Comparison of ENCODE assay signal across 12 cellular contexts in genomic region chr19:31678421-31678820, GRCh38.
DNase-seq lines count a peak whose midpoint lies in the region; TF ChIP-seq lines count a peak whose summit lies in the region.
"Had no signal": no experiment of that assay in that cellular context is flagged by ENCODE, and none has a peak within 500 bp of the region (broad histone marks: within the 10 kb centered on the region; RNA-seq: fewer than 3 reads in every experiment).

No MANE protein-coding gene starts in this region.

- H3K4me3 ChIP-seq in fibroblast of lung (replicated peaks in 1 of 4; ENCODE audit: control extremely low read depth in 1 of 4, insufficient read depth in 1 of 4, low read depth in 3 of 4, low read length in 4 of 4), result no peak overlapping the region
- H3K4me3 ChIP-seq: BLaER1 treated with 17β-estradiol and CSF1 and Interleukin-3, amounts not matched to agents 10 nM and 100 nM; GM23338 had no signal

- H3K9ac ChIP-seq in fibroblast of lung (ENCODE audit: insufficient read depth, low read length), result no peak overlapping the region
- H3K9ac ChIP-seq: BLaER1 treated with 17β-estradiol and CSF1 and Interleukin-3, amounts not matched to agents 10 nM and 100 nM had no signal

- no peaks in the 10 kb centered on the region for H3K79me2 ChIP-seq in fibroblast of lung (ENCODE audit: control insufficient read depth, insufficient read depth, low read length)

- no peaks in the 10 kb centered on the region for H3K9me3 ChIP-seq in fibroblast of lung (ENCODE audit: control insufficient read depth, insufficient read depth, low read depth, low read length)
- H3K9me3 ChIP-seq: BLaER1 treated with 17β-estradiol and CSF1 and Interleukin-3, amounts not matched to agents 10 nM and 100 nM had no signal

- no peak for TF ChIP-seq CTCF in fibroblast of lung (conservative IDR thresholded peaks at IDR 0.05 in 1 of 2, IDR thresholded peaks at IDR 0.05 in 1 of 2; ENCODE audit: low read depth in 1 of 2, low read length in 2 of 2)

- DNase-seq in LHCN-M2 (ENCODE audit: low read depth) (peak; percentile 76), fibroblast of lung (ENCODE audit: low read depth in 2 of 2) (peak; percentile 20 to 54), pons (ENCODE audit: low spot score) (peak; percentile 1), DMS53 treated with DMSO at 0.1 percent for 48 hours (lab: John Stamatoyannopoulos, UW; ENCODE audit: unreplicated experiment) (no peak), NCI-H1417 treated with DMSO at 0.1 percent for 48 hours (lab: John Stamatoyannopoulos, UW) (no peak)
- DNase-seq in activated effector memory CD4-positive, alpha-beta T cell treated with anti-CD3 and anti-CD28 coated beads, Interleukin-2, amount 50 U/mL, for 16 hours, result no peak
- DNase-seq: Calu3; CD8-positive, alpha-beta T cell; DND-41; HCEC 1CT had no signal

- H4K20me1 ChIP-seq in fibroblast of lung (ENCODE audit: control insufficient read depth, extremely low read depth, insufficient read depth, low read length), result no peaks in the 10 kb centered on the region
- H4K20me1 ChIP-seq: BLaER1 treated with 17β-estradiol and CSF1 and Interleukin-3, amounts not matched to agents 10 nM and 100 nM had no signal

- H2AFZ ChIP-seq in fibroblast of lung (ENCODE audit: low read length), result no peak overlapping the region
- H2AFZ ChIP-seq: GM23338 had no signal

- H3K36me3 ChIP-seq in fibroblast of lung (ENCODE audit: control insufficient read depth, insufficient read depth, low read length), result no peaks in the 10 kb centered on the region
- H3K36me3 ChIP-seq: BLaER1 treated with 17β-estradiol and CSF1 and Interleukin-3, amounts not matched to agents 10 nM and 100 nM had no signal

- H3K4me1 ChIP-seq in fibroblast of lung (ENCODE audit: control insufficient read depth, extremely low read depth, insufficient read depth, low read length), result peaks cover 12% of the 10 kb centered on the region
- H3K4me1 ChIP-seq: BLaER1 treated with 17β-estradiol and CSF1 and Interleukin-3, amounts not matched to agents 10 nM and 100 nM had no signal

- H3K27ac ChIP-seq in fibroblast of lung (ENCODE audit: insufficient read depth, low read length), result no peak overlapping the region
- H3K27ac ChIP-seq: BLaER1 treated with 17β-estradiol and CSF1 and Interleukin-3, amounts not matched to agents 10 nM and 100 nM had no signal

- no peak overlapping the region for H3K4me2 ChIP-seq in fibroblast of lung (ENCODE audit: extremely low read depth, insufficient read depth, low read length)
- H3K4me2 ChIP-seq: BLaER1 treated with 17β-estradiol and CSF1 and Interleukin-3, amounts not matched to agents 10 nM and 100 nM; GM23338 had no signal

- H3K27me3 ChIP-seq in fibroblast of lung (ENCODE audit: control insufficient read depth, insufficient read depth, low read length), result no peaks in the 10 kb centered on the region
- H3K27me3 ChIP-seq: BLaER1 treated with 17β-estradiol and CSF1 and Interleukin-3, amounts not matched to agents 10 nM and 100 nM had no signal

Comparison
In these comparisons a context has a peak if more than half of its experiments do, and no peak if none do; other contexts are left out.
1. DNase-seq: peak in LHCN-M2 (single experiment), fibroblast of lung (2 of 2) and pons (single experiment); none in activated effector memory CD4-positive, alpha-beta T cell treated with anti-CD3 and anti-CD28 coated beads, Interleukin-2, amount 50 U/mL, for 16 hours (single experiment), DMS53 treated with DMSO at 0.1 percent for 48 hours (single experiment) and NCI-H1417 treated with DMSO at 0.1 percent for 48 hours (single experiment).